ENCODE assay signal across 17 cellular contexts in the genomic region with DNA sequence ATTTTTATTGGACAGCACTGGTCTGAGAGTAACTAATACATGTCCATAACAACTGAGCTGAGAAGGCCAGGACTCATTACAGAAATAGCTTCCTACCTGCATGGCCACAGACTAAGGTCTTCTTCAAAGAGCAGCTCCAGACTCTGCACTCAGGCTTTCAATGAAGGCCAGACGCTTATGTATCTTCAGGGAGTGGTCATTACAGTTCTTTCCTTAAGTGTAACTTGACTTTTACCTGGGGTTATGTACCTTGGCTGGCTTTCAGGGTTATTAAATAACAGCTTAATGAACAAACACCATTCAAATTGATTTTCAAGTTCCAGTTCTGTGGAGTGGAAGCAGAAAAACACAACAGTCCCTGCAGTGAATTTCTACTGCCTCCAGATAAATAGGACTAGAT.
"Had no signal": no experiment of that assay in that cellular context is flagged by ENCODE, and none has a peak within 500 bp of the region (broad histone marks: within the 10 kb centered on the region; RNA-seq: fewer than 3 reads in every experiment).

No MANE protein-coding gene starts in this region.

- H3K4me3 ChIP-seq: adrenal gland, thyroid gland had no signal

- H3K4me1 ChIP-seq: adrenal gland, thyroid gland had no signal

- H3K36me3 ChIP-seq: adrenal gland, thyroid gland had no signal

- H3K27ac ChIP-seq: adrenal gland, thyroid gland had no signal

- DNase-seq: activated CD4-positive, alpha-beta T cell treated with anti-CD3 and anti-CD28 coated beads for 36 hours; activated CD4-positive, alpha-beta T cell treated with anti-CD3 and anti-CD28 coated beads, Interleukin-2, amount 50 U/mL, for 48 hours; activated gamma-delta T cell; adrenal gland; effector CD4-positive, alpha-beta T cell; immature natural killer cell; kidney glomerular epithelial cell; mesendoderm; retina; stimulated activated CD4-positive, alpha-beta T cell treated with anti-CD3 and anti-CD28 coated beads, Interleukin-1b, Interleukin-23, amount 100 ng/mL, for 48 hours; stimulated activated CD8-positive, alpha-beta memory T cell treated with anti-CD3 and anti-CD28 coated beads, Interleukin-4, amount 100 ng/mL, for 48 hours; stimulated activated naive CD4-positive, alpha-beta T cell; T-helper 2 cell; thyroid gland had no signal

- H3K27me3 ChIP-seq: adrenal gland, thyroid gland had no signal

- H3K9me3 ChIP-seq: adrenal gland, thyroid gland had no signal

- ATAC-seq: activated CD4-positive, alpha-beta T cell treated with anti-CD3 and anti-CD28 coated beads for 36 hours; activated naive CD4-positive, alpha-beta T cell treated with anti-CD3 and anti-CD28 coated beads, Interleukin-2, amount 50 U/mL, for 72 hours; natural killer cell treated with Interleukin-12 subunit alpha and Interleukin-12 subunit beta and Interleukin-15 and Interleukin-18, amount 100 ng/mL, for 72 hours; WTC11 had no signal
